In genomic region chr3:151425640-151426336, GRCh38 we compare ENCODE assay signal across 10 cellular contexts. TPM values are rescaled to one million over a fixed set of nuclear protein-coding genes. Genes with fewer than 3 reads are reported as not detected.
A peak's percentile ranks its signal among the peaks of the same experiment; 100 is the strongest.
DNase-seq lines count a peak whose midpoint lies in the region; ATAC-seq and TF ChIP-seq lines count a peak whose summit lies in the region.
"Had no signal": no experiment of that assay in that cellular context is flagged by ENCODE, and none has a peak within 500 bp of the region (broad histone marks: within the 10 kb centered on the region; RNA-seq: fewer than 3 reads in every experiment).

No MANE protein-coding gene starts in this region.

- ATAC-seq in GM19438 (IDR thresholded peaks at IDR 0.05; ENCODE audit: low read depth, unreplicated experiment): peak; percentile 31
- ATAC-seq in HG03520 (IDR thresholded peaks at IDR 0.05; ENCODE audit: unreplicated experiment): peak; percentile 5
- no peak for ATAC-seq in activated T-helper 17 cell treated with anti-CD3 and anti-CD28 coated beads, Interleukin-2, amount 50 U/mL, for 72 hours (replicated peaks)

- H3K36me3 ChIP-seq in BJ (ENCODE audit: control insufficient read depth, insufficient read depth, low read length): no peaks in the 10 kb centered on the region

- H3K36me3 Mint-ChIP-seq in activated T-helper 17 cell treated with anti-CD3 and anti-CD28 coated beads, Interleukin-2, amount 50 U/mL, for 72 hours (ENCODE audit: low read depth): no peaks in the 10 kb centered on the region

- peaks cover 9% of the 10 kb centered on the region for H3K27me3 Mint-ChIP-seq in activated T-helper 17 cell treated with anti-CD3 and anti-CD28 coated beads, Interleukin-2, amount 50 U/mL, for 72 hours

- no peak for DNase-seq in BJ (ENCODE audit: low read depth)
- DNase-seq in dorsolateral prefrontal cortex: no peak
- DNase-seq in SKM-1 treated with dmso at 0.1 percent for 144 hours (lab: John Stamatoyannopoulos, UW; ENCODE audit: unreplicated experiment): no peak
- DNase-seq in GF-D8 (lab: John Stamatoyannopoulos, UW): no peak
- no peak for DNase-seq in DMS79 treated with DMSO at 0.1 percent for 48 hours (lab: John Stamatoyannopoulos, UW)
- DNase-seq: caudate nucleus, midbrain had no signal

- POLR2A ChIA-PET in BJ (lab: Charles Lee): no interaction called here

- CTCF ChIA-PET in BJ (lab: Yijun Ruan, JAX): interaction anchor here (0.6 to 0.9 kb wide), 4 partner anchors 8 to 133 kb away, joined by 3 to 4 read pairs (median 3); no protein-coding TSS in a partner anchor

- TF ChIP-seq CTCF in BJ (IDR thresholded peaks at IDR 0.05; ENCODE audit: insufficient read depth, low read depth, low read length) (peak; percentile 17; the same call in 1 of the 2 replicates), dorsolateral prefrontal cortex (IDR thresholded peaks at IDR 0.05 in 54 of 56, conservative IDR thresholded peaks at IDR 0.05 in 2 of 56; ENCODE audit: low read depth in 1 of 56, partially characterized antibody in 56 of 56) (peak in 38 of 56 donors; percentile 7 to 47 (median 28))

- H3K9me3 Mint-ChIP-seq in activated T-helper 17 cell treated with anti-CD3 and anti-CD28 coated beads, Interleukin-2, amount 50 U/mL, for 72 hours: no peaks in the 10 kb centered on the region

- H3K4me3 ChIP-seq in BJ (ENCODE audit: low read depth, low read length) (no peak overlapping the region), dorsolateral prefrontal cortex (no peak overlapping the region)

- no peak overlapping the region for H3K27ac Mint-ChIP-seq in activated T-helper 17 cell treated with anti-CD3 and anti-CD28 coated beads, Interleukin-2, amount 50 U/mL, for 72 hours

- H3K27me3 ChIP-seq in BJ (ENCODE audit: control insufficient read depth, insufficient read depth, low read length) (no peaks in the 10 kb centered on the region), dorsolateral prefrontal cortex (no peaks in the 10 kb centered on the region)

- H3K27ac ChIP-seq in dorsolateral prefrontal cortex: no peak overlapping the region

- H3K4me3 Mint-ChIP-seq in activated T-helper 17 cell treated with anti-CD3 and anti-CD28 coated beads, Interleukin-2, amount 50 U/mL, for 72 hours: no peak overlapping the region

- no peaks in the 10 kb centered on the region for H3K4me1 Mint-ChIP-seq in activated T-helper 17 cell treated with anti-CD3 and anti-CD28 coated beads, Interleukin-2, amount 50 U/mL, for 72 hours

- intact Hi-C loops in dorsolateral prefrontal cortex (cut with DNase I): no loop called here

RNA-seq across cellular contexts. Expression of gene IGSF10, which starts 35.1 kb away (rescaled TPM):
- polyA plus RNA-seq in BJ (2011; rRNA removed): 0.07 and 0.12 TPM in 2 replicates
- polyA minus RNA-seq in BJ (2011; rRNA and poly(A)+ RNA removed): 0.09 and 0.10 TPM in 2 replicates
- total RNA-seq in dorsolateral prefrontal cortex: 1 to 10 TPM in 21 of 120 experiments, under 1 TPM in 99; 0.11 to 2.1 (median 0.69) TPM
- under 1 TPM in 1 of 2 donors, not detected in 1; 0.03 TPM for total RNA-seq in activated T-helper 17 cell treated with anti-CD3 and anti-CD28 coated beads, Interleukin-2, amount 50 U/mL, for 72 hours

RNA-seq across cellular contexts. Expression of gene P2RY12, which starts 41.2 kb away (rescaled TPM):
- not detected in 2 replicates for polyA plus RNA-seq in BJ (2011; rRNA removed)
- not detected in 2 replicates for polyA minus RNA-seq in BJ (2011; rRNA and poly(A)+ RNA removed)
- total RNA-seq in dorsolateral prefrontal cortex: 10 to 100 TPM in 80 of 120 experiments, 1 to 10 TPM in 39, under 1 TPM in 1; 0.95 to 39.3 (median 13.1) TPM
- not detected for total RNA-seq in activated T-helper 17 cell treated with anti-CD3 and anti-CD28 coated beads, Interleukin-2, amount 50 U/mL, for 72 hours
